21 cellular contexts compared by ENCODE assay signal in genomic region chr5:157606046-157606445, GRCh38. TPM values are rescaled to one million over a fixed set of nuclear protein-coding genes. Genes with fewer than 3 reads are reported as not detected.
DNase-seq lines count a peak whose midpoint lies in the region; ATAC-seq and TF ChIP-seq lines count a peak whose summit lies in the region.
"Had no signal": no experiment of that assay in that cellular context is flagged by ENCODE, and none has a peak within 500 bp of the region (broad histone marks: within the 10 kb centered on the region; RNA-seq: fewer than 3 reads in every experiment).

No MANE protein-coding gene starts in this region.

- DNase-seq in natural killer cell treated with Interleukin-12 subunit alpha and Interleukin-12 subunit beta and Interleukin-15 and Interleukin-18, amount 100 ng/mL, for 72 hours (ENCODE audit: low spot score), result no peak
- DNase-seq in natural killer cell (no peak), brain microvascular endothelial cell (no peak), DMS79 treated with DMSO at 0.1 percent for 48 hours (lab: John Stamatoyannopoulos, UW) (no peak)
- no peak for DNase-seq in effector memory CD4-positive, alpha-beta T cell
- DNase-seq: activated CD8-positive, alpha-beta memory T cell treated with anti-CD3 and anti-CD28 coated beads for 24 hours; activated effector memory CD4-positive, alpha-beta T cell treated with anti-CD3 and anti-CD28 coated beads, Interleukin-2, amount 50 U/mL, for 16 hours; aorta; effector CD8-positive, alpha-beta T cell; head of caudate nucleus; NCI-H1930; NCI-H446 treated with DMSO at 0.1 percent for 48 hours; NK-92 treated with Interleukin-12 subunit alpha and Interleukin-12 subunit beta, amount 100 ng/mL, for 24 hours; nucleus accumbens; spleen had no signal

- peak overlapping the region; percentile 51 for H3K4me3 Mint-ChIP-seq in natural killer cell treated with Interleukin-12 subunit alpha and Interleukin-12 subunit beta and Interleukin-15 and Interleukin-18, amount 100 ng/mL, for 72 hours
- H3K4me3 Mint-ChIP-seq in natural killer cell, result no peak overlapping the region

- no peak overlapping the region for H3K9ac ChIP-seq in OCI-LY3 (ENCODE audit: low read length)

- H3K9me3 ChIP-seq in OCI-LY3 (ENCODE audit: insufficient read depth, low read length), result no peaks in the 10 kb centered on the region
- H3K9me3 ChIP-seq in effector memory CD4-positive, alpha-beta T cell (ENCODE audit: control insufficient read depth, low read length), result no peaks in the 10 kb centered on the region
- H3K9me3 ChIP-seq: spleen, thoracic aorta had no signal

- no peaks in the 10 kb centered on the region for H3K79me2 ChIP-seq in OCI-LY3 (ENCODE audit: low read length)

- H3K27ac ChIP-seq in OCI-LY3 (ENCODE audit: low read length) (no peak overlapping the region), brain microvascular endothelial cell (peak overlapping the region; percentile 94)
- no peak overlapping the region for H3K27ac ChIP-seq in effector memory CD4-positive, alpha-beta T cell (ENCODE audit: insufficient read depth, low read length, poor library complexity, severe bottlenecking)
- H3K27ac ChIP-seq: RWPE1, spleen, thoracic aorta, VCaP had no signal

- H3K4me3 ChIP-seq in OCI-LY3 (ENCODE audit: low read length), result no peak overlapping the region
- H3K4me3 ChIP-seq in brain microvascular endothelial cell (ENCODE audit: low read depth, low read length), result no peak overlapping the region
- H3K4me3 ChIP-seq in effector memory CD4-positive, alpha-beta T cell (ENCODE audit: insufficient read depth, low read depth, low read length, poor library complexity, severe bottlenecking), result no peak overlapping the region
- H3K4me3 ChIP-seq: K562, spleen, thoracic aorta had no signal

- peaks cover 70% of the 10 kb centered on the region for H3K4me1 ChIP-seq in OCI-LY3 (ENCODE audit: low read length)
- peaks cover 49% of the 10 kb centered on the region for H3K4me1 ChIP-seq in effector memory CD4-positive, alpha-beta T cell (ENCODE audit: control insufficient read depth, insufficient read depth, low read length, poor library complexity, severe bottlenecking)

- no peak overlapping the region; the same call in 1 of the 2 replicates for H2AFZ ChIP-seq in OCI-LY3 (ENCODE audit: low read depth, low read length)

- H3K27me3 ChIP-seq in OCI-LY3 (ENCODE audit: low read depth, low read length) (no peaks in the 10 kb centered on the region), brain microvascular endothelial cell (replicated peaks) (no peaks in the 10 kb centered on the region)
- H3K27me3 ChIP-seq in effector memory CD4-positive, alpha-beta T cell (replicated peaks; ENCODE audit: control insufficient read depth, insufficient read depth, low read length, poor library complexity, severe bottlenecking), result no peaks in the 10 kb centered on the region
- H3K27me3 ChIP-seq: spleen had no signal

- H3K36me3 ChIP-seq in OCI-LY3 (replicated peaks; ENCODE audit: low read depth, low read length), result no peaks in the 10 kb centered on the region
- no peaks in the 10 kb centered on the region for H3K36me3 ChIP-seq in brain microvascular endothelial cell (replicated peaks)
- H3K36me3 ChIP-seq in effector memory CD4-positive, alpha-beta T cell (ENCODE audit: control insufficient read depth, insufficient read depth, low read length), result no peaks in the 10 kb centered on the region
- H3K36me3 ChIP-seq: spleen, thoracic aorta had no signal

- ATAC-seq in natural killer cell treated with Interleukin-12 subunit alpha and Interleukin-12 subunit beta and Interleukin-15 and Interleukin-18, amount 100 ng/mL, for 72 hours, result no peak
- ATAC-seq in natural killer cell, result no peak
- no peak for ATAC-seq in HG02610 (IDR thresholded peaks at IDR 0.05; ENCODE audit: unreplicated experiment)
- ATAC-seq: K562 had no signal

- no peaks in the 10 kb centered on the region for H3K27me3 Mint-ChIP-seq in natural killer cell treated with Interleukin-12 subunit alpha and Interleukin-12 subunit beta and Interleukin-15 and Interleukin-18, amount 100 ng/mL, for 72 hours
- no peaks in the 10 kb centered on the region for H3K27me3 Mint-ChIP-seq in natural killer cell (ENCODE audit: low read depth in 2 of 2)

- intact Hi-C loops in natural killer cell (cut with micrococcal nuclease), result no loop called here

- peaks cover 4% of the 10 kb centered on the region for H3K9me3 Mint-ChIP-seq in natural killer cell treated with Interleukin-12 subunit alpha and Interleukin-12 subunit beta and Interleukin-15 and Interleukin-18, amount 100 ng/mL, for 72 hours
- no peaks in the 10 kb centered on the region for H3K9me3 Mint-ChIP-seq in natural killer cell

- H4K20me1 ChIP-seq in OCI-LY3 (ENCODE audit: insufficient read depth, low read length), result no peaks in the 10 kb centered on the region

- peak overlapping the region; percentile 26 for H3K4me2 ChIP-seq in OCI-LY3 (ENCODE audit: low read length)

- H3K27ac Mint-ChIP-seq in natural killer cell treated with Interleukin-12 subunit alpha and Interleukin-12 subunit beta and Interleukin-15 and Interleukin-18, amount 100 ng/mL, for 72 hours, result peak overlapping the region; percentile 95 to 100
- H3K27ac Mint-ChIP-seq in natural killer cell, result no peak overlapping the region

- TF ChIP-seq CTCF in natural killer cell (IDR thresholded peaks at IDR 0.05) (no peak), OCI-LY3 (IDR thresholded peaks at IDR 0.05; ENCODE audit: low read depth, low read length) (no peak), brain microvascular endothelial cell (IDR thresholded peaks at IDR 0.05; ENCODE audit: low read depth, low read length, missing control alignments) (no peak)

- H3K4me1 Mint-ChIP-seq in natural killer cell treated with Interleukin-12 subunit alpha and Interleukin-12 subunit beta and Interleukin-15 and Interleukin-18, amount 100 ng/mL, for 72 hours (ENCODE audit: low read depth in 2 of 2), result peaks cover 60 to 66% of the 10 kb centered on the region in 2 donors
- H3K4me1 Mint-ChIP-seq in natural killer cell, result peaks cover 35 to 43% of the 10 kb centered on the region in 2 donors

- H3K36me3 Mint-ChIP-seq in natural killer cell treated with Interleukin-12 subunit alpha and Interleukin-12 subunit beta and Interleukin-15 and Interleukin-18, amount 100 ng/mL, for 72 hours, result no peaks in the 10 kb centered on the region
- no peaks in the 10 kb centered on the region for H3K36me3 Mint-ChIP-seq in natural killer cell

- in situ Hi-C loops in brain microvascular endothelial cell (cut with HindIII; ENCODE audit: low pct_ligation_motif_present, low sequenced_read_pairs), result no loop called here

RNA-seq across cellular contexts. Expression of gene ADAM19, which starts 30.5 kb away (rescaled TPM):
- 100 to 1,000 TPM; 358 to 384 TPM for total RNA-seq in natural killer cell treated with Interleukin-12 subunit alpha and Interleukin-12 subunit beta and Interleukin-15 and Interleukin-18, amount 100 ng/mL, for 72 hours
- 10 to 100 TPM in 1 of 3 donors, 1 to 10 TPM in 2; 1.2 to 28.0 (median 4.7) TPM for total RNA-seq in natural killer cell

RNA-seq across cellular contexts. Expression of gene SOX30, which starts 46.2 kb away (rescaled TPM):
- total RNA-seq in natural killer cell treated with Interleukin-12 subunit alpha and Interleukin-12 subunit beta and Interleukin-15 and Interleukin-18, amount 100 ng/mL, for 72 hours, result not detected
- under 1 TPM in 1 of 3 donors, not detected in 2; 0.09 TPM for total RNA-seq in natural killer cell
- total RNA-seq: K562, thoracic aorta had no signal

Comparison
In these comparisons a context has a peak if more than half of its experiments do, and no peak if none do; other contexts are left out.
1. H3K27ac Mint-ChIP-seq: peak in natural killer cell treated with Interleukin-12 subunit alpha and Interleukin-12 subunit beta and Interleukin-15 and Interleukin-18, amount 100 ng/mL, for 72 hours (2 of 2); none in natural killer cell (0 of 2).
2. RNA of gene ADAM19, which starts 30.5 kb away (total RNA-seq): 358 to 384 TPM in natural killer cell treated with Interleukin-12 subunit alpha and Interleukin-12 subunit beta and Interleukin-15 and Interleukin-18, amount 100 ng/mL, for 72 hours; 1.2 to 28.0 TPM in natural killer cell; every median in the first group is over 10 times any median in the second.